Comparison of ENCODE assay signal across 1 cellular context in the genomic region with DNA sequence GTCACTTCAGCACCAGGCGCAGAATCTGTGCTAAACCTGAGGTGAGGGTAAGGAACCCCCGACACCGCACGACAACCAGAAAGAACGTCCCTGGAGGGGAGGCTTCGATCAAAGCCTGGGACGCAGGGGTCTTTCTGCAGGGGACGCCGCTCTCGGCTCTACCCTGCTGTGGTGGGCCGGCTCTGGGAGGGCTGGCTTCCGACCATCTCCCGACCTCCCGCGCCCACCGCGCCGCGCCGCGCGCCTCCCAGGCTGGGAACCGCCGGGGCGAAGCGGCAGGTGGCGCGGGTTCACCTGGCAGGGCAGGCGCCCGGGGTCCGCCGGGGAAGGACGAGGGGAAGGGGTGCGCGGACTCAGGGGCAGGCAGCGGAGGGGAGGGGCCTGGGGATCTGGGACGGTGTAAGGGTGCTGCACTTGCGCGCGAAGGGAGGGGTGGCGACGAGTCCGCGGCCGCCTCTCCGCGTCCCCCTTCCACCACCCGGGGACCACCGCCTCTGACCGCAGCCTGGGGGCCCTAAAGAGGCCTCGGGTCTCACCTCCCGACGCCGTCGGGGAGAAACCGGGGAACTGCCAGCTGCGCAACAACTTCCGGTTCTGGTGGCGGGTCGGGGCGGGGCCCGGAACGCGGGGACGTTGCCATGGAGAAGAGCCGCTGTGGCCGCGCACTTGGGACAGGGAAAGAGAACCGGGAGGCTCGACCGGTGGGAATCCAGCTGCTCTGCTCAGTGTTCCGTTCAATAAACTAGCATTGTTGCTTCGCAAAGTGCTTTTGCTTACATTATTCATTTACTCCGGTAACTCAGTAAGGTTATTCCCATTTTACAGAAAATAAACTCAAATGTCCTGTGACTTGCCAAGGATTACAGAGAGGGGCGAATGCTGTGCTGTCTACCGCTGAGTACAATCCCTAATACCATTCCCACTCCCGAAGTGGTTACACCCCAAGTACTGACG.
TF ChIP-seq lines count a peak whose summit lies in the region.

A gene (minus strand): TSS at position 596 of the 954 bp plus-strand sequence. CDS start 3,045 bp downstream, outside the sequence.

TF ChIP-seq in K562, 482 proteins besides CTCF, POLR2A, EP300 and RAD21 (continued from another document and continues in another):
- TF ChIP-seq, protein P1, sequence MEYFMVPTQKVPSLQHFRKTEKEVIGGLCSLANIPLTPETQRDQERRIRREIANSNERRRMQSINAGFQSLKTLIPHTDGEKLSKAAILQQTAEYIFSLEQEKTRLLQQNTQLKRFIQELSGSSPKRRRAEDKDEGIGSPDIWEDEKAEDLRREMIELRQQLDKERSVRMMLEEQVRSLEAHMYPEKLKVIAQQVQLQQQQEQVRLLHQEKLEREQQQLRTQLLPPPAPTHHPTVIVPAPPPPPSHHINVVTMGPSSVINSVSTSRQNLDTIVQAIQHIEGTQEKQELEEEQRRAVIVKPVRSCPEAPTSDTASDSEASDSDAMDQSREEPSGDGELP (CRISPR knock-in tag; IDR thresholded peaks at IDR 0.05; ENCODE audit: borderline replicate concordance) = peak; percentile 98
- TF ChIP-seq ZBTB1 (CRISPR knock-in tag; IDR thresholded peaks at IDR 0.05; ENCODE audit: borderline replicate concordance, low read depth) (no peak), PHF20 (IDR thresholded peaks at IDR 0.05; ENCODE audit: partially characterized antibody) (peak; percentile 66), THRAP3 (IDR thresholded peaks at IDR 0.05; ENCODE audit: borderline replicate concordance) (no peak), TCF3 (CRISPR knock-in tag; IDR thresholded peaks at IDR 0.05) (peak; percentile 5; the same call in 1 of the 2 replicates), SMAD2 (IDR thresholded peaks at IDR 0.05; ENCODE audit: low read depth, low read length) (no peak), JUND (IDR thresholded peaks at IDR 0.05; ENCODE audit: borderline replicate concordance, low read depth, low read length) (no peak), JUND (tag; IDR thresholded peaks at IDR 0.05; ENCODE audit: borderline replicate concordance, low read depth, low read length) (peak; percentile 12; the same call in 1 of the 3 replicates), CBFA2T3 (IDR thresholded peaks at IDR 0.05) (no peak), BRF1 (IDR thresholded peaks at IDR 0.05; ENCODE audit: borderline replicate concordance, extremely low read depth, insufficient read length) (no peak), NR2F6 (CRISPR knock-in tag; IDR thresholded peaks at IDR 0.05) (0 out of 2 replicates have a peak, but pooled peaks have one; percentile 35), GABPB1 (CRISPR knock-in tag; IDR thresholded peaks at IDR 0.05) (peak; percentile 95), KAT7 (CRISPR knock-in tag; IDR thresholded peaks at IDR 0.05; ENCODE audit: borderline replicate concordance) (peak; percentile 78; the same call in 1 of the 2 replicates), SMARCB1 (IDR thresholded peaks at IDR 0.05; ENCODE audit: insufficient read length, low read depth) (no peak), TBP (optimal IDR thresholded peaks at IDR 0.05; ENCODE audit: low read depth, low read length) (peak; percentile 30), ELF1 (tag; IDR thresholded peaks at IDR 0.05) (peak; percentile 79), SAP30 (IDR thresholded peaks at IDR 0.05; ENCODE audit: borderline replicate concordance, insufficient read depth, low read depth, low read length, poor library complexity, severe bottlenecking) (peak; percentile 74), ZNF583 (CRISPR knock-in tag; IDR thresholded peaks at IDR 0.05) (peak; percentile 18; the same call in 1 of the 2 replicates), CSDE1 (IDR thresholded peaks at IDR 0.05) (peak in 1 of 2 experiments; percentile 49; a peak in 1 of 4 replicates), CCNT2 (IDR thresholded peaks at IDR 0.05; ENCODE audit: borderline replicate concordance, extremely low read depth, insufficient read length, low read depth, low read length) (peak; percentile 31), HCFC1 (IDR thresholded peaks at IDR 0.05; ENCODE audit: low read depth, low read length) (peak; percentile 63), BHLHE40 (IDR thresholded peaks at IDR 0.05; ENCODE audit: low read length) (0 out of 2 replicates have a peak, but pooled peaks have one; percentile 25), LCOR (CRISPR knock-in tag; IDR thresholded peaks at IDR 0.05) (no peak), FOXJ2 (tag; IDR thresholded peaks at IDR 0.05) (peak; percentile 70), FOS (IDR thresholded peaks at IDR 0.05; ENCODE audit: extremely low read depth, insufficient read length) (no peak), MEIS2 (IDR thresholded peaks at IDR 0.05; ENCODE audit: partially characterized antibody) (no peak), TOE1 (IDR thresholded peaks at IDR 0.05; ENCODE audit: borderline replicate concordance) (peak; percentile 70), TOE1 (CRISPR knock-in tag; IDR thresholded peaks at IDR 0.05; ENCODE audit: borderline replicate concordance, low read depth) (no peak), DACH1 (IDR thresholded peaks at IDR 0.05; ENCODE audit: partially characterized antibody) (peak; percentile 88), SIN3A (IDR thresholded peaks at IDR 0.05; ENCODE audit: borderline replicate concordance in 2 of 2, control insufficient read depth in 1 of 2, low read depth in 2 of 2, low read length in 2 of 2) (peak; percentile 95 to 96; a peak in 3 of 4 replicates), RBFOX2 (IDR thresholded peaks at IDR 0.05; ENCODE audit: low read depth, low read length) (peak; percentile 75), ZNF3 (CRISPR knock-in tag; IDR thresholded peaks at IDR 0.05) (no peak), ZNF282 (CRISPR knock-in tag; IDR thresholded peaks at IDR 0.05) (no peak), JUNB (CRISPR knock-in tag; conservative IDR thresholded peaks at IDR 0.05) (no peak), PHF8 (IDR thresholded peaks at IDR 0.05; ENCODE audit: borderline replicate concordance, low read length) (peak; percentile 62), TEAD2 (tag; IDR thresholded peaks at IDR 0.05) (no peak), ETV5 (CRISPR knock-in tag; IDR thresholded peaks at IDR 0.05; ENCODE audit: low read depth) (peak; percentile 62), MTA3 (IDR thresholded peaks at IDR 0.05; ENCODE audit: borderline replicate concordance) (peak; percentile 56; the same call in 1 of the 2 replicates), POLR2AphosphoS5 (IDR thresholded peaks at IDR 0.05; ENCODE audit: control insufficient read depth, insufficient read depth, low read depth, low read length) (no peak), NFXL1 (CRISPR knock-in tag; IDR thresholded peaks at IDR 0.05) (no peak)
- TF ChIP-seq, protein P2, sequence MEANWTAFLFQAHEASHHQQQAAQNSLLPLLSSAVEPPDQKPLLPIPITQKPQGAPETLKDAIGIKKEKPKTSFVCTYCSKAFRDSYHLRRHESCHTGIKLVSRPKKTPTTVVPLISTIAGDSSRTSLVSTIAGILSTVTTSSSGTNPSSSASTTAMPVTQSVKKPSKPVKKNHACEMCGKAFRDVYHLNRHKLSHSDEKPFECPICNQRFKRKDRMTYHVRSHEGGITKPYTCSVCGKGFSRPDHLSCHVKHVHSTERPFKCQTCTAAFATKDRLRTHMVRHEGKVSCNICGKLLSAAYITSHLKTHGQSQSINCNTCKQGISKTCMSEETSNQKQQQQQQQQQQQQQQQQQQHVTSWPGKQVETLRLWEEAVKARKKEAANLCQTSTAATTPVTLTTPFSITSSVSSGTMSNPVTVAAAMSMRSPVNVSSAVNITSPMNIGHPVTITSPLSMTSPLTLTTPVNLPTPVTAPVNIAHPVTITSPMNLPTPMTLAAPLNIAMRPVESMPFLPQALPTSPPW (CRISPR knock-in tag; IDR thresholded peaks at IDR 0.05) = peak; percentile 78
- TF ChIP-seq, protein P3, sequence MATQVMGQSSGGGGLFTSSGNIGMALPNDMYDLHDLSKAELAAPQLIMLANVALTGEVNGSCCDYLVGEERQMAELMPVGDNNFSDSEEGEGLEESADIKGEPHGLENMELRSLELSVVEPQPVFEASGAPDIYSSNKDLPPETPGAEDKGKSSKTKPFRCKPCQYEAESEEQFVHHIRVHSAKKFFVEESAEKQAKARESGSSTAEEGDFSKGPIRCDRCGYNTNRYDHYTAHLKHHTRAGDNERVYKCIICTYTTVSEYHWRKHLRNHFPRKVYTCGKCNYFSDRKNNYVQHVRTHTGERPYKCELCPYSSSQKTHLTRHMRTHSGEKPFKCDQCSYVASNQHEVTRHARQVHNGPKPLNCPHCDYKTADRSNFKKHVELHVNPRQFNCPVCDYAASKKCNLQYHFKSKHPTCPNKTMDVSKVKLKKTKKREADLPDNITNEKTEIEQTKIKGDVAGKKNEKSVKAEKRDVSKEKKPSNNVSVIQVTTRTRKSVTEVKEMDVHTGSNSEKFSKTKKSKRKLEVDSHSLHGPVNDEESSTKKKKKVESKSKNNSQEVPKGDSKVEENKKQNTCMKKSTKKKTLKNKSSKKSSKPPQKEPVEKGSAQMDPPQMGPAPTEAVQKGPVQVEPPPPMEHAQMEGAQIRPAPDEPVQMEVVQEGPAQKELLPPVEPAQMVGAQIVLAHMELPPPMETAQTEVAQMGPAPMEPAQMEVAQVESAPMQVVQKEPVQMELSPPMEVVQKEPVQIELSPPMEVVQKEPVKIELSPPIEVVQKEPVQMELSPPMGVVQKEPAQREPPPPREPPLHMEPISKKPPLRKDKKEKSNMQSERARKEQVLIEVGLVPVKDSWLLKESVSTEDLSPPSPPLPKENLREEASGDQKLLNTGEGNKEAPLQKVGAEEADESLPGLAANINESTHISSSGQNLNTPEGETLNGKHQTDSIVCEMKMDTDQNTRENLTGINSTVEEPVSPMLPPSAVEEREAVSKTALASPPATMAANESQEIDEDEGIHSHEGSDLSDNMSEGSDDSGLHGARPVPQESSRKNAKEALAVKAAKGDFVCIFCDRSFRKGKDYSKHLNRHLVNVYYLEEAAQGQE (CRISPR knock-in tag; IDR thresholded peaks at IDR 0.05; ENCODE audit: low read depth) = 0 out of 2 replicates have a peak, but pooled peaks have one; percentile 26
- TF ChIP-seq, protein P4, sequence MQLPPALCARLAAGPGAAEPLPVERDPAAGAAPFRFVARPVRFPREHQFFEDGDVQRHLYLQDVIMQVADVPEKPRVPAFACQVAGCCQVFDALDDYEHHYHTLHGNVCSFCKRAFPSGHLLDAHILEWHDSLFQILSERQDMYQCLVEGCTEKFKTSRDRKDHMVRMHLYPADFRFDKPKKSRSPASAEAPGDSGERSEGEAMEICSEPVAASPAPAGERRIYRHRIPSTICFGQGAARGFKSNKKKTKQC (CRISPR knock-in tag; IDR thresholded peaks at IDR 0.05) = no peak
- TF ChIP-seq, protein P5, sequence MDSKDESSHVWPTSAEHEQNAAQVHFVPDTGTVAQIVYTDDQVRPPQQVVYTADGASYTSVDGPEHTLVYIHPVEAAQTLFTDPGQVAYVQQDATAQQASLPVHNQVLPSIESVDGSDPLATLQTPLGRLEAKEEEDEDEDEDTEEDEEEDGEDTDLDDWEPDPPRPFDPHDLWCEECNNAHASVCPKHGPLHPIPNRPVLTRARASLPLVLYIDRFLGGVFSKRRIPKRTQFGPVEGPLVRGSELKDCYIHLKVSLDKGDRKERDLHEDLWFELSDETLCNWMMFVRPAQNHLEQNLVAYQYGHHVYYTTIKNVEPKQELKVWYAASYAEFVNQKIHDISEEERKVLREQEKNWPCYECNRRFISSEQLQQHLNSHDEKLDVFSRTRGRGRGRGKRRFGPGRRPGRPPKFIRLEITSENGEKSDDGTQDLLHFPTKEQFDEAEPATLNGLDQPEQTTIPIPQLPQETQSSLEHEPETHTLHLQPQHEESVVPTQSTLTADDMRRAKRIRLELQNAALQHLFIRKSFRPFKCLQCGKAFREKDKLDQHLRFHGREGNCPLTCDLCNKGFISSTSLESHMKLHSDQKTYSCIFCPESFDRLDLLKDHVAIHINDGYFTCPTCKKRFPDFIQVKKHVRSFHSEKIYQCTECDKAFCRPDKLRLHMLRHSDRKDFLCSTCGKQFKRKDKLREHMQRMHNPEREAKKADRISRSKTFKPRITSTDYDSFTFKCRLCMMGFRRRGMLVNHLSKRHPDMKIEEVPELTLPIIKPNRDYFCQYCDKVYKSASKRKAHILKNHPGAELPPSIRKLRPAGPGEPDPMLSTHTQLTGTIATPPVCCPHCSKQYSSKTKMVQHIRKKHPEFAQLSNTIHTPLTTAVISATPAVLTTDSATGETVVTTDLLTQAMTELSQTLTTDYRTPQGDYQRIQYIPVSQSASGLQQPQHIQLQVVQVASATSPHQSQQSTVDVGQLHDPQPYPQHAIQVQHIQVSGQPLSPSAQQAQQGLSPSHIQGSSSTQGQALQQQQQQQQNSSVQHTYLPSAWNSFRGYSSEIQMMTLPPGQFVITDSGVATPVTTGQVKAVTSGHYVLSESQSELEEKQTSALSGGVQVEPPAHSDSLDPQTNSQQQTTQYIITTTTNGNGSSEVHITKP (IDR thresholded peaks at IDR 0.05; ENCODE audit: partially characterized antibody) = peak; percentile 22
- TF ChIP-seq, protein P6, sequence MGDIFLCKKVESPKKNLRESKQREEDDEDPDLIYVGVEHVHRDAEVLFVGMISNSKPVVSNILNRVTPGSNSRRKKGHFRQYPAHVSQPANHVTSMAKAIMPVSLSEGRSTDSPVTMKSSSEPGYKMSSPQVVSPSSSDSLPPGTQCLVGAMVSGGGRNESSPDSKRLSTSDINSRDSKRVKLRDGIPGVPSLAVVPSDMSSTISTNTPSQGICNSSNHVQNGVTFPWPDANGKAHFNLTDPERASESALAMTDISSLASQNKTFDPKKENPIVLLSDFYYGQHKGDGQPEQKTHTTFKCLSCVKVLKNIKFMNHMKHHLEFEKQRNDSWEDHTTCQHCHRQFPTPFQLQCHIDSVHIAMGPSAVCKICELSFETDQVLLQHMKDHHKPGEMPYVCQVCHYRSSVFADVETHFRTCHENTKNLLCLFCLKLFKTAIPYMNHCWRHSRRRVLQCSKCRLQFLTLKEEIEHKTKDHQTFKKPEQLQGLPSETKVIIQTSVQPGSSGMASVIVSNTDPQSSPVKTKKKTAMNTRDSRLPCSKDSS (IDR thresholded peaks at IDR 0.05; ENCODE audit: low read depth, partially characterized antibody) = no peak
- TF ChIP-seq, protein P7, sequence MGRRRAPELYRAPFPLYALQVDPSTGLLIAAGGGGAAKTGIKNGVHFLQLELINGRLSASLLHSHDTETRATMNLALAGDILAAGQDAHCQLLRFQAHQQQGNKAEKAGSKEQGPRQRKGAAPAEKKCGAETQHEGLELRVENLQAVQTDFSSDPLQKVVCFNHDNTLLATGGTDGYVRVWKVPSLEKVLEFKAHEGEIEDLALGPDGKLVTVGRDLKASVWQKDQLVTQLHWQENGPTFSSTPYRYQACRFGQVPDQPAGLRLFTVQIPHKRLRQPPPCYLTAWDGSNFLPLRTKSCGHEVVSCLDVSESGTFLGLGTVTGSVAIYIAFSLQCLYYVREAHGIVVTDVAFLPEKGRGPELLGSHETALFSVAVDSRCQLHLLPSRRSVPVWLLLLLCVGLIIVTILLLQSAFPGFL (CRISPR knock-in tag; IDR thresholded peaks at IDR 0.05) = no peak
